18 cellular contexts compared by ENCODE assay signal in the genomic region with DNA sequence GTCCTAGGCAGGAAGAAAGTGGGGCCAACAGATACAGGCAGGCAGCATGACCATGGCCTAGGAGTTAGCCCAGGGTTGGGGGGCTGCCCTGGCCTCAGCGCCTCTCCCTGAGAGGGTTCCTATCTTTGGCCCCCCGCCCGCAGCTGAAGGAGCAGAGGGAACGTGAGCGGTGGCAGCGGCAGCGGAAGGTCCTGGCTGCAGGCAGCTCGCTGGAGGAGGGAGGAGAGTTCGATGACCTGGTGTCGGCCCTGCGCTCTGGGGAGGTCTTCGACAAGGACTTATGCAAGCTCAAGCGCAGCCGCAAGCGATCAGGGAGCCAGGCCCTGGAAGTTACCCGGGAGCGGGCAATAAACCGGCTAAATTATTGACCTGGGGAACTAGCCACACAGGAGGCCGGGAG. TPM values are rescaled to one million over a fixed set of nuclear protein-coding genes. Genes with fewer than 3 reads are reported as not detected.
DNase-seq lines count a peak whose midpoint lies in the region; ATAC-seq, FAIRE-seq and TF ChIP-seq lines count a peak whose summit lies in the region.
"Had no signal": no experiment of that assay in that cellular context is flagged by ENCODE, and none has a peak within 500 bp of the region (broad histone marks: within the 10 kb centered on the region; RNA-seq: fewer than 3 reads in every experiment).

No MANE protein-coding gene starts in this region.

- POLR2A ChIA-PET in HepG2 (lab: Yijun Ruan, JAX) = no interaction called here
- POLR2A ChIA-PET in PC-3 (lab: Charles Lee; ENCODE audit: unreplicated experiment) = no interaction called here

- TF ChIP-seq CTCF in left ventricle myocardium inferior (IDR thresholded peaks at IDR 0.05; ENCODE audit: borderline replicate concordance) (no peak), HepG2 (CRISPR knock-in tag; IDR thresholded peaks at IDR 0.05) (no peak), PC-3 (conservative IDR thresholded peaks at IDR 0.05; ENCODE audit: low read depth, low read length) (no peak)

- H3K9ac ChIP-seq in HepG2 (ENCODE audit: insufficient read depth, low read depth, low read length) (no peak overlapping the region), PC-3 (ENCODE audit: low read length) (no peak overlapping the region)

- no peaks in the 10 kb centered on the region for H3K4me1 ChIP-seq in left ventricle myocardium inferior
- H3K4me1 ChIP-seq in HepG2 (ENCODE audit: insufficient read depth, low read length) = no peaks in the 10 kb centered on the region
- H3K4me1 ChIP-seq in aorta (ENCODE audit: control insufficient read depth in 1 of 2, insufficient read depth in 2 of 2, low read length in 2 of 2) = no peaks in the 10 kb centered on the region
- no peaks in the 10 kb centered on the region for H3K4me1 ChIP-seq in PC-3 (ENCODE audit: insufficient read depth, low read length)

- TF ChIP-seq RAD21 in HepG2 (CRISPR knock-in tag; IDR thresholded peaks at IDR 0.05) = no peak

- ATAC-seq in Right ventricle myocardium superior (ENCODE audit: poor library complexity) = no peak
- no peak for ATAC-seq in HepG2
- ATAC-seq in aorta (ENCODE audit: low FRiP score) = peak; percentile 15
- ATAC-seq in HG02970 (IDR thresholded peaks at IDR 0.05; ENCODE audit: low FRiP score, unreplicated experiment) = no peak
- no peak for ATAC-seq in PC-3
- ATAC-seq: Panc1 had no signal

- CTCF ChIA-PET in HepG2 (lab: Yijun Ruan, JAX; ENCODE audit: low intra/inter-chr PET ratio, low total read pairs) = no interaction called here
- CTCF ChIA-PET in PC-3 (lab: Charles Lee) = no interaction called here

- no peaks in the 10 kb centered on the region for H3K27me3 ChIP-seq in left ventricle myocardium inferior (ENCODE audit: low read depth)
- no peaks in the 10 kb centered on the region; a peak in 1 of 5 replicates for H3K27me3 ChIP-seq in HepG2 (ENCODE audit: control insufficient read depth in 1 of 2, insufficient read depth in 2 of 2, low read length in 2 of 2)
- H3K27me3 ChIP-seq in aorta (ENCODE audit: control insufficient read depth in 1 of 2, insufficient read depth in 2 of 2, low read length in 1 of 2) = no peaks in the 10 kb centered on the region
- no peaks in the 10 kb centered on the region for H3K27me3 ChIP-seq in PC-3 (ENCODE audit: low read length)

- H2AFZ ChIP-seq in HepG2 (ENCODE audit: low read length) (no peak overlapping the region), PC-3 (ENCODE audit: low read length) (no peak overlapping the region)

- H3K9me3 ChIP-seq in left ventricle myocardium inferior (replicated peaks) (no peaks in the 10 kb centered on the region), HepG2 (ENCODE audit: low read length) (no peaks in the 10 kb centered on the region), aorta (ENCODE audit: control insufficient read depth, low read length) (no peaks in the 10 kb centered on the region), PC-3 (ENCODE audit: low read length) (no peaks in the 10 kb centered on the region)

- intact Hi-C loops in left ventricle myocardium inferior (cut with micrococcal nuclease) = no loop called here
- intact Hi-C loops in Right ventricle myocardium superior (cut with DNase I) = no loop called here
- intact Hi-C loops in HepG2 (cut with micrococcal nuclease; ENCODE audit: unreplicated experiment) = no loop called here
- intact Hi-C loops in posterior vena cava (cut with DNase I) = no loop called here
- intact Hi-C loops in aorta (cut with DNase I) = no loop called here
- intact Hi-C loops in PC-3 (cut with micrococcal nuclease) = no loop called here

- no peak overlapping the region for H3K4me2 ChIP-seq in HepG2 (ENCODE audit: low read depth, low read length)
- no peak overlapping the region for H3K4me2 ChIP-seq in PC-3 (ENCODE audit: low read length)

- TF ChIP-seq POLR2A in HepG2 (IDR thresholded peaks at IDR 0.05; ENCODE audit: insufficient read depth in 1 of 2, low read depth in 2 of 2, low read length in 2 of 2) = no peak

- DNase-seq in left ventricle myocardium inferior = no peak
- DNase-seq in Right ventricle myocardium superior = no peak
- DNase-seq in HepG2 (ENCODE audit: low spot score) = no peak
- peak; percentile 82 for DNase-seq in posterior vena cava (ENCODE audit: low spot score)
- DNase-seq in aorta = no peak
- DNase-seq in ecto neural progenitor cell (ENCODE audit: low spot score) = no peak
- DNase-seq in PC-3 = no peak
- DNase-seq: COR-L47, DMS153, EL, H7, IMR-90, NCI-H187 treated with DMSO at 0.1 percent for 48 hours, NCI-H446 had no signal

- BruUV-seq in HepG2 (replicated peaks; lab: Mats Ljungman, UMichigan) (no TSS peak), PC-3 (replicated peaks; lab: Mats Ljungman, UMichigan) (no TSS peak)

- H3K27ac ChIP-seq in left ventricle myocardium inferior (replicated peaks) = peak overlapping the region; percentile 12
- H3K27ac ChIP-seq in HepG2 (ENCODE audit: extremely low read length, insufficient read depth, low read length) = no peak overlapping the region
- no peak overlapping the region for H3K27ac ChIP-seq in aorta (ENCODE audit: low read depth in 1 of 2, low read length in 2 of 2)
- no peak overlapping the region for H3K27ac ChIP-seq in PC-3 (ENCODE audit: low read length)
- H3K27ac ChIP-seq: C4-2B had no signal

- FAIRE-seq in HepG2 (lab: Jason Lieb, UNC) = no peak
- FAIRE-seq: A204.1 had no signal

- H4K20me1 ChIP-seq in HepG2 (ENCODE audit: insufficient read depth, low read length) = no peaks in the 10 kb centered on the region
- H4K20me1 ChIP-seq in PC-3 (ENCODE audit: low read length) = no peaks in the 10 kb centered on the region

- TF ChIP-seq EP300 in HepG2 (IDR thresholded peaks at IDR 0.05; ENCODE audit: low read depth in 2 of 2, low read length in 2 of 2) = no peak
- TF ChIP-seq EP300 in HepG2 (CRISPR knock-in tag; IDR thresholded peaks at IDR 0.05; ENCODE audit: borderline replicate concordance) = no peak

- H3K4me3 ChIP-seq in left ventricle myocardium inferior (no peak overlapping the region), HepG2 (replicated peaks in 1 of 3; ENCODE audit: insufficient read depth in 1 of 3, low read depth in 2 of 3, low read length in 3 of 3) (no peak overlapping the region), aorta (ENCODE audit: low read length in 2 of 2) (no peak overlapping the region), PC-3 (ENCODE audit: low read length) (no peak overlapping the region)

- WGBS in HepG2 (ENCODE audit: low lambda C conversion rate) = 88% methylated on average over 19 of the region's 19 CpGs
- WGBS in aorta, 2 donors = 82 to 85% methylated on average over 19 of the region's 19 CpGs

- H3K79me2 ChIP-seq in HepG2 (ENCODE audit: insufficient read depth, low read length) (no peaks in the 10 kb centered on the region), PC-3 (ENCODE audit: low read length) (no peaks in the 10 kb centered on the region)

- peaks cover 36% of the 10 kb centered on the region for H3K36me3 ChIP-seq in left ventricle myocardium inferior
- H3K36me3 ChIP-seq in HepG2 (replicated peaks in 1 of 2; ENCODE audit: control insufficient read depth in 1 of 2, insufficient read depth in 2 of 2, low read length in 2 of 2) = no peaks in the 10 kb centered on the region
- peaks cover 5% of the 10 kb centered on the region in 2 donors for H3K36me3 ChIP-seq in aorta (ENCODE audit: control insufficient read depth in 1 of 2, insufficient read depth in 2 of 2, low read length in 1 of 2)
- H3K36me3 ChIP-seq in PC-3 (ENCODE audit: low read depth, low read length) = no peaks in the 10 kb centered on the region

- in situ Hi-C loops in HepG2 (cut with HindIII; ENCODE audit: extremely low pct_ligation_motif_present, low pct_unique_long_range_greater_than_20kb) = no loop called here

- no peaks in the 10 kb centered on the region for H3F3A ChIP-seq in PC-3 (ENCODE audit: low read length, unreplicated experiment)

- no peaks in the 10 kb centered on the region for H3K9me2 ChIP-seq in PC-3 (replicated peaks; ENCODE audit: low read length)

TF ChIP-seq in HepG2, 621 proteins besides CTCF, POLR2A, EP300 and RAD21:
- TF ChIP-seq AGO2 (optimal IDR thresholded peaks at IDR 0.05; ENCODE audit: low read depth, low read length) (peak; percentile 70), KDM1A (CRISPR knock-in tag; IDR thresholded peaks at IDR 0.05) (no peak)
TF ChIP-seq in HepG2: peak in this region for 1.

RNA-seq across cellular contexts. Expression of a gene that starts 32.6 kb away (rescaled TPM):
- total RNA-seq in left ventricle myocardium inferior (28.6 TPM), Right ventricle myocardium superior (29.7 TPM), HepG2 (2016; rRNA removed; fragmentation: Illumina TruSeq; extraction: Trizol) (10.5 and 11.7 TPM in 2 replicates), posterior vena cava (10 to 100 TPM; 18.3 to 27.3 TPM), aorta (10 to 100 TPM; 32.0 to 39.0 TPM), PC-3 (2014; rRNA removed) (6.0 and 8.6 TPM in 2 replicates)
- 2.9 and 3.3 TPM in 2 replicates for total RNA-seq in HepG2 (2016; cell fraction: cytosol; rRNA removed; fragmentation: Illumina TruSeq; extraction: Trizol; ENCODE audit: low read depth)
- 8.7 and 11.7 TPM in 2 replicates for total RNA-seq in HepG2 (2016; cell fraction: insoluble cytoplasmic fraction; rRNA removed; fragmentation: Illumina TruSeq; extraction: Trizol)
- total RNA-seq in HepG2 (2016; cell fraction: membrane; rRNA removed; fragmentation: Illumina TruSeq; extraction: Trizol) = 7.8 and 10.3 TPM in 2 replicates
- total RNA-seq in HepG2 (2016; cell fraction: nucleus; rRNA removed; fragmentation: Illumina TruSeq; extraction: Trizol) = 8.7 and 10.3 TPM in 2 replicates
- polyA plus RNA-seq in HepG2 (2011; rRNA removed) (5.3 and 5.9 TPM in 2 replicates), aorta (10 to 100 TPM; 14.0 to 23.0 TPM)
- 6.1 and 6.2 TPM in 2 replicates for polyA plus RNA-seq in HepG2 (2011; cell fraction: cytosol; rRNA removed)
- polyA plus RNA-seq in HepG2 (2011; cell fraction: nucleus; rRNA removed) = 5.8 and 6.7 TPM in 2 replicates
- 4.5 and 5.8 TPM in 2 replicates for polyA plus RNA-seq in HepG2 (2012)
- 3.0 and 4.0 TPM in 2 replicates for polyA plus RNA-seq in HepG2 (2016; cell fraction: cytosol; fragmentation: Illumina TruSeq; extraction: Trizol; ENCODE audit: low read depth)
- 7.4 and 8.9 TPM in 2 replicates for polyA plus RNA-seq in HepG2 (2016; cell fraction: insoluble cytoplasmic fraction; fragmentation: Illumina TruSeq; extraction: Trizol; ENCODE audit: low read depth)
- polyA plus RNA-seq in HepG2 (2016; cell fraction: membrane; fragmentation: Illumina TruSeq; extraction: Trizol; ENCODE audit: low read depth) = 7.4 and 7.7 TPM in 2 replicates
- 7.9 and 9.3 TPM in 2 replicates for polyA plus RNA-seq in HepG2 (2016; cell fraction: nucleus; fragmentation: Illumina TruSeq; extraction: Trizol; ENCODE audit: insufficient read depth, low read depth)
- 19.4 TPM in 1 of 2 replicates, not detected in the other for polyA minus RNA-seq in HepG2 (2011; rRNA and poly(A)+ RNA removed; ENCODE audit: low replicate concordance)
- polyA minus RNA-seq in HepG2 (2011; cell fraction: cytosol; rRNA and poly(A)+ RNA removed) = 6.5 and 6.8 TPM in 2 replicates
- polyA minus RNA-seq in HepG2 (2011; cell fraction: nucleus; rRNA and poly(A)+ RNA removed) = 9.9 and 10.4 TPM in 2 replicates
